ENCODE assay signal across 22 cellular contexts in the genomic region with DNA sequence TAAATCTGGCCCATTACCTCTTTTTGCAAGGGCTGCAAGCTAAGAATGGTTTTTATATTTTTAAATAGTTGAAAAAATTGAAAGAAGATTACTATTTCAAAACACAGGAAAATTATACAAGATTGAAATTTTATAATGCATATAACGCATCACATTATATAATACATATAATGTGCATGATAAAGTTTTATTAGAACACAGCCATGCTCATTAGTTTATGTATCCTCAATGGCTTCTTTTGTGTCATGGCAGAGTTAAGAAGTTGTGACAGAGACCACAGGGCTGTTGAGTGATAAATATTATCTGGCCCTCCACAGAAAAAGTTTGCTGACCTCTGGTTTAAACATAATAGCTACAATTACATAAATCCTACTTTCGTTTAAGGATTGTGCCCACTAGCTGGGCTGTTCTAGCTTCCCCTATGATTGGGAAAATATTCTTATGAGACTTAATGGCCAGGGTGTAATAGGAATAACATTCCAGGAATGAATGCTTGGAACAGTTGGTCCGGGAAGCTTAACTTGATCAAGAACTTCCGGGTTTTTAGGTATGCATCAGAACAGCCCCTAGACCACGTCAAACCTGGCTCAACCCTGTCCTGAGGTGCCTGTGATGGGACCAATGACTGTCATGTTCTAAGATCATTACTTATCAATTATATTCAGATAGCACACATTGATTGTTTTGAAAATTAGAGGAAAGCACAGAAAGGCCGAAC.
"Had no signal": no experiment of that assay in that cellular context is flagged by ENCODE, and none has a peak within 500 bp of the region (broad histone marks: within the 10 kb centered on the region; RNA-seq: fewer than 3 reads in every experiment).

No MANE protein-coding gene starts in this region.

- H3K4me3 Mint-ChIP-seq: activated CD4-positive, alpha-beta memory T cell treated with anti-CD3 and anti-CD28 coated beads, Interleukin-2, amount 10 ng/mL, durations not matched to agents 7 days and 5 days; activated naive CD4-positive, alpha-beta T cell treated with anti-CD3 and anti-CD28 coated beads, Interleukin-2, amount 10 ng/mL, durations not matched to agents 7 days and 5 days; activated naive CD8-positive, alpha-beta T cell treated with anti-CD3 and anti-CD28 coated beads, Interleukin-2, amount 50 U/mL, for 24 hours; activated T-cell treated with anti-CD3 and anti-CD28 coated beads, Interleukin-2, amount 50 U/mL, for 24 hours; memory B cell; naive thymus-derived CD8-positive, alpha-beta T cell; stimulated activated naive B cell treated with anti-CD40 and anti-IgM and Interleukin-4, amounts not matched to agents 10 μg/mL and 1 μg/mL and 100 μg/mL, for 72 hours had no signal

- H3K27me3 Mint-ChIP-seq: activated CD4-positive, alpha-beta memory T cell treated with anti-CD3 and anti-CD28 coated beads, Interleukin-2, amount 10 ng/mL, durations not matched to agents 7 days and 5 days; activated naive CD8-positive, alpha-beta T cell treated with anti-CD3 and anti-CD28 coated beads, Interleukin-2, amount 50 U/mL, for 24 hours; activated T-cell treated with anti-CD3 and anti-CD28 coated beads, Interleukin-2, amount 50 U/mL, for 24 hours; memory B cell; naive thymus-derived CD8-positive, alpha-beta T cell; stimulated activated naive B cell treated with anti-CD40 and anti-IgM and Interleukin-4, amounts not matched to agents 10 μg/mL and 1 μg/mL and 100 μg/mL, for 72 hours had no signal

- H3K27ac Mint-ChIP-seq: activated CD4-positive, alpha-beta memory T cell treated with anti-CD3 and anti-CD28 coated beads, Interleukin-2, amount 10 ng/mL, durations not matched to agents 7 days and 5 days; activated naive CD4-positive, alpha-beta T cell treated with anti-CD3 and anti-CD28 coated beads, Interleukin-2, amount 10 ng/mL, durations not matched to agents 7 days and 5 days; activated naive CD8-positive, alpha-beta T cell treated with anti-CD3 and anti-CD28 coated beads, Interleukin-2, amount 50 U/mL, for 24 hours; activated T-cell treated with anti-CD3 and anti-CD28 coated beads, Interleukin-2, amount 50 U/mL, for 24 hours; memory B cell; naive thymus-derived CD8-positive, alpha-beta T cell; stimulated activated naive B cell treated with anti-CD40 and anti-IgM and Interleukin-4, amounts not matched to agents 10 μg/mL and 1 μg/mL and 100 μg/mL, for 72 hours had no signal

- H3K36me3 ChIP-seq: breast epithelium, neutrophil, pancreas had no signal

- FAIRE-seq: endometrium, pancreas had no signal

- ATAC-seq: activated naive CD8-positive, alpha-beta T cell treated with anti-CD3 and anti-CD28 coated beads, Interleukin-2, amount 50 U/mL, for 24 hours; gastroesophageal sphincter; heart left ventricle; mucosa of descending colon; naive thymus-derived CD8-positive, alpha-beta T cell; pancreas; stimulated activated naive B cell treated with anti-CD40 and anti-IgM and Interleukin-4, amounts not matched to agents 10 μg/mL and 1 μg/mL and 100 μg/mL, for 72 hours had no signal

- H3K27ac ChIP-seq: breast epithelium, gastroesophageal sphincter, neutrophil, pancreas, sigmoid colon had no signal

- H3K4me3 ChIP-seq: breast epithelium, gastroesophageal sphincter, heart left ventricle, mucosa of descending colon, pancreas, sigmoid colon had no signal

- H3K27me3 ChIP-seq: breast epithelium, gastroesophageal sphincter, heart left ventricle, neutrophil, pancreas, sigmoid colon had no signal

- H3K36me3 Mint-ChIP-seq: activated naive CD4-positive, alpha-beta T cell treated with anti-CD3 and anti-CD28 coated beads, Interleukin-2, amount 10 ng/mL, durations not matched to agents 7 days and 5 days; stimulated activated naive B cell treated with anti-CD40 and anti-IgM and Interleukin-4, amounts not matched to agents 10 μg/mL and 1 μg/mL and 100 μg/mL, for 72 hours had no signal

- H3K9me3 ChIP-seq: breast epithelium, gastroesophageal sphincter, heart left ventricle, mucosa of descending colon, neutrophil, pancreas, sigmoid colon had no signal

- H3K4me1 ChIP-seq: breast epithelium, gastroesophageal sphincter, heart left ventricle, sigmoid colon had no signal

- H3K4me1 Mint-ChIP-seq: activated CD4-positive, alpha-beta memory T cell treated with anti-CD3 and anti-CD28 coated beads, Interleukin-2, amount 10 ng/mL, durations not matched to agents 7 days and 5 days; activated naive CD8-positive, alpha-beta T cell treated with anti-CD3 and anti-CD28 coated beads, Interleukin-2, amount 50 U/mL, for 24 hours; memory B cell; naive thymus-derived CD8-positive, alpha-beta T cell; stimulated activated naive B cell treated with anti-CD40 and anti-IgM and Interleukin-4, amounts not matched to agents 10 μg/mL and 1 μg/mL and 100 μg/mL, for 72 hours had no signal

- H3K9me3 Mint-ChIP-seq: activated CD4-positive, alpha-beta memory T cell treated with anti-CD3 and anti-CD28 coated beads, Interleukin-2, amount 10 ng/mL, durations not matched to agents 7 days and 5 days; activated naive CD4-positive, alpha-beta T cell treated with anti-CD3 and anti-CD28 coated beads, Interleukin-2, amount 10 ng/mL, durations not matched to agents 7 days and 5 days; activated naive CD8-positive, alpha-beta T cell treated with anti-CD3 and anti-CD28 coated beads, Interleukin-2, amount 50 U/mL, for 24 hours; activated T-cell treated with anti-CD3 and anti-CD28 coated beads, Interleukin-2, amount 50 U/mL, for 24 hours; memory B cell; naive thymus-derived CD8-positive, alpha-beta T cell; stimulated activated naive B cell treated with anti-CD40 and anti-IgM and Interleukin-4, amounts not matched to agents 10 μg/mL and 1 μg/mL and 100 μg/mL, for 72 hours had no signal

- DNase-seq: activated CD4-positive, alpha-beta memory T cell treated with anti-CD3 and anti-CD28 coated beads, Interleukin-2, amount 10 ng/mL, durations not matched to agents 7 days and 5 days; activated CD4-positive, alpha-beta T cell treated with anti-CD3 and anti-CD28 coated beads for 48 hours; activated CD4-positive, CD25-positive, alpha-beta regulatory T cell; activated naive CD4-positive, alpha-beta T cell treated with anti-CD3 and anti-CD28 coated beads, Interleukin-2, amount 10 ng/mL, durations not matched to agents 7 days and 5 days; activated naive CD8-positive, alpha-beta T cell treated with anti-CD3 and anti-CD28 coated beads, Interleukin-2, amount 50 U/mL, for 24 hours; activated T-cell treated with anti-CD3 and anti-CD28 coated beads, Interleukin-2, amount 50 U/mL, for 24 hours; aorta; cortex of kidney; erythroblast; heart left ventricle; kidney glomerular epithelial cell; mucosa of descending colon; naive thymus-derived CD8-positive, alpha-beta T cell; pancreas; sigmoid colon; stimulated activated naive B cell treated with anti-CD40 and anti-IgM and Interleukin-4, amounts not matched to agents 10 μg/mL and 1 μg/mL and 100 μg/mL, for 72 hours; T1000 had no signal
